13 cellular contexts compared by ENCODE assay signal in the genomic region with DNA sequence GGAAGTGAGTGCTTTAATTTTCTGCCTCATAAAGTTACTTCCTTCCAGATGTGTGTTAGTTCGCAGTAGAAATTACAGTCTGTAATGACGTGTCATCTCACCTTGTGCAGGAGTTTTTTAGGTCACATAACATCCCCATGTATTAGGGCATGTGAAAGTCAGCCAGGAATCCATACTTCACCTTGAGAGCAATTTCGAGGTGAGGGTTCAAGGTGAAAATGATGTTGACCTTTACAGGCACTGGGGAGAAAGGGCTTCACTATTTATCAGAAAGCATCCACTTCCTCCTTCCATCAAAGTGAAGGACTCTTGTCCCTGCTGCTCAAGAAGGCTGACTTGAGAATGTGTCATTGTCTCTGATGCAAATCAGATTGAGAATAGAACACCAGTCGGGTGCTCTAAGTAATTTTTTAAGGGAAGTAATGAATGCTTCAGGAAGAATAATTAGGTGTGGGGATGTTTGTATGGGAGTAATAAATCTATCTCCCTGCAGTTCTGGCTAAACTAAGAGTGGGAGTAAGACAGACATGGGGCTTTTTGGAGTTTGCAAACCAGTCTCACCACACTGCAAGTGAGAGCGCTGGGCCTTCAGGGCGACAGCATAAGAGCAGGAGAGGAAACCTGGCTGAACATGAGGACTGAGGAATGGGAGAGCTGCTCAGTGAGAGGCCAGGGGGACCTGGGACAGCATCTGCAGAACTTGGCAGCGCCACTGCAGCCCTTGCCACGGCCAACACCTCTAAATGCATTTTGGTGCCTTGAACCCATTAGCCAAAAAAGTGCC.
DNase-seq lines count a peak whose midpoint lies in the region; ATAC-seq, FAIRE-seq and TF ChIP-seq lines count a peak whose summit lies in the region.
"Had no signal": no experiment of that assay in that cellular context is flagged by ENCODE, and none has a peak within 500 bp of the region (broad histone marks: within the 10 kb centered on the region; RNA-seq: fewer than 3 reads in every experiment).

No MANE protein-coding gene starts in this region.

- H3K9me3 Mint-ChIP-seq in nephron progenitor cell, result no peaks in the 10 kb centered on the region
- H3K9me3 Mint-ChIP-seq in MCF 10A (ENCODE audit: unreplicated experiment), result no peaks in the 10 kb centered on the region
- H3K9me3 Mint-ChIP-seq: activated T-cell treated with anti-CD3 and anti-CD28 coated beads, Interleukin-2, amount 50 U/mL, for 24 hours; dendritic cell treated with granulocyte-macrophage colony-stimulating factor and Interleukin-4, amounts not matched to agents 40 ng/mL and 50 ng/mL, for 4 days had no signal

- FAIRE-seq in HTR-8/SVneo (lab: Jason Lieb, UNC), result no peak

- DNase-seq in nephron progenitor cell (no peak), HTR-8/SVneo (ENCODE audit: insufficient read length, low spot score) (no peak), MCF 10A (ENCODE audit: unreplicated experiment) (no peak), kidney tubule cell (ENCODE audit: low spot score) (no peak)
- DNase-seq in activated T-cell treated with anti-CD3 and anti-CD28 coated beads, Interleukin-2, amount 50 U/mL, for 48 hours, result no peak
- DNase-seq: activated T-cell treated with anti-CD3 and anti-CD28 coated beads, Interleukin-2, amount 50 U/mL, for 24 hours; EL; NCI-H1930; SW 1271 had no signal

- ATAC-seq in GM19025 (IDR thresholded peaks at IDR 0.05; ENCODE audit: low read depth, unreplicated experiment) (peak; percentile 67), GM21825 (IDR thresholded peaks at IDR 0.05; ENCODE audit: unreplicated experiment) (peak; percentile 60), HG03432 (IDR thresholded peaks at IDR 0.05; ENCODE audit: unreplicated experiment) (peak; percentile 72)

- H3K27ac Mint-ChIP-seq in nephron progenitor cell (peak overlapping the region; percentile 23), MCF 10A (ENCODE audit: low read depth, unreplicated experiment) (no peak overlapping the region)
- H3K27ac Mint-ChIP-seq: activated T-cell treated with anti-CD3 and anti-CD28 coated beads, Interleukin-2, amount 50 U/mL, for 24 hours; dendritic cell treated with granulocyte-macrophage colony-stimulating factor and Interleukin-4, amounts not matched to agents 40 ng/mL and 50 ng/mL, for 4 days had no signal

- no peak overlapping the region for H3K4me3 Mint-ChIP-seq in nephron progenitor cell
- H3K4me3 Mint-ChIP-seq in MCF 10A (ENCODE audit: unreplicated experiment), result no peak overlapping the region
- H3K4me3 Mint-ChIP-seq: activated T-cell treated with anti-CD3 and anti-CD28 coated beads, Interleukin-2, amount 50 U/mL, for 24 hours; dendritic cell treated with granulocyte-macrophage colony-stimulating factor and Interleukin-4, amounts not matched to agents 40 ng/mL and 50 ng/mL, for 4 days had no signal

- H3K4me1 Mint-ChIP-seq in nephron progenitor cell (peaks cover 12% of the 10 kb centered on the region), MCF 10A (ENCODE audit: insufficient read depth, unreplicated experiment) (no peaks in the 10 kb centered on the region)

- POLR2A ChIA-PET in MCF 10A (lab: Yijun Ruan, JAX), result interaction anchor here (0.8 kb wide), 1 partner anchor 20 kb away, joined by 3 read pairs; no protein-coding TSS in a partner anchor

- BruUV-seq in MCF 10A (replicated peaks; lab: Mats Ljungman, UMichigan), result no TSS peak

- intact Hi-C loops in MCF 10A (cut with micrococcal nuclease), result no loop called here

- H3K36me3 Mint-ChIP-seq in nephron progenitor cell (ENCODE audit: low read depth), result peaks cover 2% of the 10 kb centered on the region
- H3K36me3 Mint-ChIP-seq in MCF 10A (ENCODE audit: insufficient read depth, unreplicated experiment), result peaks cover under 1% of the 10 kb centered on the region

- TF ChIP-seq CTCF in nephron progenitor cell (IDR thresholded peaks at IDR 0.05), result no peak
- TF ChIP-seq CTCF in MCF 10A (IDR thresholded peaks at IDR 0.05; ENCODE audit: unreplicated experiment), result no peak

- H3K27me3 Mint-ChIP-seq in nephron progenitor cell (ENCODE audit: low read depth, poor library complexity) (peaks cover 4% of the 10 kb centered on the region), MCF 10A (ENCODE audit: insufficient read depth, unreplicated experiment) (no peaks in the 10 kb centered on the region)
- H3K27me3 Mint-ChIP-seq: dendritic cell treated with granulocyte-macrophage colony-stimulating factor and Interleukin-4, amounts not matched to agents 40 ng/mL and 50 ng/mL, for 4 days had no signal

- CTCF ChIA-PET in MCF 10A (lab: Yijun Ruan, JAX), result interaction anchor here (1.1 to 21.8 kb wide), 3 partner anchors 17 to 105 kb away, joined by 3 to 721 read pairs (median 34); partner anchors contain the start of gene IL12A
